ENCODE assay signal across 8 cellular contexts in the genomic region with DNA sequence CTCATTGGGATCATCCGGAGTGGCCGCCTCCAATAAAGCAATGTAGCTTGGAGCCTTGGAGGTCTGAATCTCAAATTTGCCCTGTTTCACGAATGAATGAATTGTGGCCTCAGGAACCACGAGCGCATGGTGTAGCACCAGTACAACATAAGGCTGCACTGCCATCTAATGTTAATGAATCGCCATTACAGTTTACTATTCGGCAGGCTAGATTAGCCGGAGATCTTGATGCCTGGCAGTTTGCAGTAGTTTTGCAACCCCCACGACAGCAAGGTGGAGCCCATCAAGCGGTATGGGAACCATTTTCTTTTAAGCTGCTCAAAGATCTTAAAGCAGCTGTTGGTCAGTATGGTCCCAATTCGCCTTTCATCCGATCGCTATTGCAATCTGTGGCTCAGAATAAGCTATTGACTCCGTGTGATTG. TPM values are rescaled to one million over a fixed set of nuclear protein-coding genes. Genes with fewer than 3 reads are reported as not detected.
DNase-seq lines count a peak whose midpoint lies in the region; ATAC-seq and TF ChIP-seq lines count a peak whose summit lies in the region.

No MANE protein-coding gene starts in this region.

- H3K27ac ChIP-seq in SJCRH30 = no peak overlapping the region
- no peak overlapping the region for H3K27ac ChIP-seq in heart right ventricle

- H3K36me3 ChIP-seq in SJCRH30 (no peaks in the 10 kb centered on the region), heart right ventricle (no peaks in the 10 kb centered on the region)

- peak; percentile 56 to 82 (median 76) for TF ChIP-seq CTCF in heart right ventricle (IDR thresholded peaks at IDR 0.05)

- 4 to 6% methylated on average over 14 of the region's 14 CpGs for WGBS in heart right ventricle, 2 donors

- peak; percentile 77 to 91 (median 84) for ATAC-seq in heart right ventricle
- no peak for ATAC-seq in HG03521 (IDR thresholded peaks at IDR 0.05; ENCODE audit: unreplicated experiment)

- H3K4me1 ChIP-seq in SJCRH30 (0 out of 2 replicates have a peak, but pooled peaks cover 9% of the 10 kb centered on the region), heart right ventricle (peaks cover 0 to 40% (median 5%) of the 10 kb centered on the region in 9 donors)

- H3K9me3 ChIP-seq in SJCRH30 (replicated peaks) (no peaks in the 10 kb centered on the region), heart right ventricle (no peaks in the 10 kb centered on the region)

- H3K4me3 ChIP-seq in SJCRH30 (no peak overlapping the region), heart right ventricle (no peak overlapping the region)

- DNase-seq in activated CD8-positive, alpha-beta memory T cell treated with anti-CD3 and anti-CD28 coated beads for 24 hours = peak; percentile 75
- no peak for DNase-seq in activated CD8-positive, alpha-beta memory T cell treated with anti-CD3 and anti-CD28 coated beads, Interleukin-2, amount 50 U/mL, for 4 hours
- DNase-seq in NAMALWA (ENCODE audit: low spot score) = peak; percentile 84
- peak; percentile 42 to 76 for DNase-seq in SJCRH30
- DNase-seq in amniotic stem cell (lab: John Stamatoyannopoulos, UW) = peak; percentile 72
- no peak for DNase-seq in heart right ventricle
- peak; percentile 83 for DNase-seq in pons (ENCODE audit: low spot score)

- peaks cover 9% of the 10 kb centered on the region; the same call in 1 of the 2 replicates for H3K27me3 ChIP-seq in SJCRH30
- peaks cover 7 to 69% (median 56%) of the 10 kb centered on the region in 7 donors for H3K27me3 ChIP-seq in heart right ventricle

- intact Hi-C loops in heart right ventricle (cut with DNase I) = loop anchor here in 8 of 10 donors (5.0 to 10.0 kb wide), 8 partner anchors 40 to 313 kb away; a partner anchor contains a TSS

RNA-seq across cellular contexts. Expression of a gene that starts 18.8 kb away (rescaled TPM):
- total RNA-seq in SJCRH30 (2014; rRNA removed; shearing (Covaris generic)) = not detected in 2 replicates
- total RNA-seq in heart right ventricle = under 1 TPM in 4 of 10 donors, not detected in 6; 0.10 to 0.76 (median 0.15) TPM
- polyA plus RNA-seq in heart right ventricle = 1 to 10 TPM in 1 of 2 donors, under 1 TPM in 1; 0.37 to 1.3 TPM

RNA-seq across cellular contexts. Expression of a gene that starts 29.8 kb away (rescaled TPM):
- total RNA-seq in SJCRH30 (2014; rRNA removed; shearing (Covaris generic)) = not detected in 2 replicates
- not detected for total RNA-seq in heart right ventricle
- polyA plus RNA-seq in heart right ventricle = not detected

RNA-seq across cellular contexts. Expression of a gene that starts 55.3 kb away (rescaled TPM):
- not detected in 2 replicates for total RNA-seq in SJCRH30 (2014; rRNA removed; shearing (Covaris generic))
- under 1 TPM in 6 of 10 donors, not detected in 4; 0.06 to 0.69 (median 0.36) TPM for total RNA-seq in heart right ventricle
- not detected for polyA plus RNA-seq in heart right ventricle

Comparison
In these comparisons a context has a peak if more than half of its experiments do, and no peak if none do; other contexts are left out.
1. DNase-seq: peak in activated CD8-positive, alpha-beta memory T cell treated with anti-CD3 and anti-CD28 coated beads for 24 hours (single experiment), NAMALWA (single experiment), SJCRH30 (2 of 2), amniotic stem cell (single experiment) and pons (single experiment); none in activated CD8-positive, alpha-beta memory T cell treated with anti-CD3 and anti-CD28 coated beads, Interleukin-2, amount 50 U/mL, for 4 hours (single experiment) and heart right ventricle (0 of 2).